ENCODE assay signal across 26 cellular contexts in the genomic region with DNA sequence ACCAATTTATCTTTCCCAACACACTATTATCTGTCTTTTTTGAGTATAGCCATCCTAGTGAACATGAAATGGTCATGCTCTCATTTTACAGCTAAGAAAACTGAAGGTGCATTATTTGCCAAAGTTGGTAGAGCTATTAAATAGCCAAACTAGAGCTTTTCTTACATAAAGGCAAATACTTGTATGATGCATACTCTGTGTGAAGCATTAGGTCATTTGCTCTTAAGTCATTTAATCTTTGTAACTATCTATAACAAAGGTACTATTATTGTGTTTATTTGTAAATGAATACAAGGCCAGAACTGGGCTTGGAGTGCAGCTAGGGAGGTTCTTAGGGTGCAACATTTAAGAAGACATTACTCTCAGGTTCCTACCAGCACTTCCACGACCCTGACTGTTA.
"Had no signal": no experiment of that assay in that cellular context is flagged by ENCODE, and none has a peak within 500 bp of the region (broad histone marks: within the 10 kb centered on the region; RNA-seq: fewer than 3 reads in every experiment).

No MANE protein-coding gene starts in this region.

- ATAC-seq: activated CD4-positive, alpha-beta T cell treated with anti-CD3 and anti-CD28 coated beads for 36 hours; esophagus mucosa; heart left ventricle; sciatic nerve; stimulated activated naive B cell treated with anti-CD40 and anti-IgM and Interleukin-4, amounts not matched to agents 10 μg/mL and 1 μg/mL and 100 μg/mL, for 72 hours had no signal

- DNase-seq: activated CD4-positive, alpha-beta T cell treated with anti-CD3 and anti-CD28 coated beads for 36 hours; activated CD4-positive, alpha-beta T cell treated with anti-CD3 and anti-CD28 coated beads, Interleukin-2, amount 50 U/mL, for 4 hours; activated CD8-positive, alpha-beta memory T cell treated with anti-CD3 and anti-CD28 coated beads for 24 hours; activated CD8-positive, alpha-beta memory T cell treated with anti-CD3 and anti-CD28 coated beads, Interleukin-2, amount 50 U/mL, for 4 hours; activated naive CD4-positive, alpha-beta T cell; activated T-cell treated with anti-CD3 and anti-CD28 coated beads, Interleukin-2, amount 50 U/mL, for 24 hours; brain microvascular endothelial cell; central memory CD4-positive, alpha-beta T cell; effector memory CD4-positive, alpha-beta T cell; heart left ventricle; islet precursor cell; naive B cell; nucleus accumbens; stimulated activated CD4-positive, alpha-beta T cell treated with anti-CD3 and anti-CD28 coated beads, Interleukin-2, amount 100 ng/mL, for 48 hours; stimulated activated CD8-positive, alpha-beta memory T cell treated with anti-CD3 and anti-CD28 coated beads, Interleukin-4, amount 100 ng/mL, for 48 hours; stimulated activated naive B cell treated with anti-CD40 and anti-IgM and Interleukin-4, amounts not matched to agents 10 μg/mL and 1 μg/mL and 100 μg/mL, for 72 hours; T-helper 1 cell had no signal

- H3K9ac ChIP-seq: parathyroid adenoma had no signal

- H3K27me3 ChIP-seq: adrenal gland, ascending aorta, brain microvascular endothelial cell, heart left ventricle had no signal

- H3K36me3 ChIP-seq: adrenal gland had no signal

- H3K9me3 ChIP-seq: adrenal gland, ascending aorta, heart left ventricle, thoracic aorta had no signal

- H3K4me3 ChIP-seq: adrenal gland, ascending aorta, heart left ventricle, lung, smooth muscle cell, thoracic aorta had no signal

- FAIRE-seq: colon had no signal

- H3K27ac ChIP-seq: adrenal gland, ascending aorta, parathyroid adenoma, thoracic aorta had no signal

- H2AFZ ChIP-seq: parathyroid adenoma had no signal

- H3K4me1 ChIP-seq: adrenal gland, ascending aorta, parathyroid adenoma had no signal

- H3K79me2 ChIP-seq: parathyroid adenoma had no signal
